Comparison of ENCODE assay signal across 9 cellular contexts in genomic region chr7:45112648-45113047, GRCh38. TPM values are rescaled to one million over a fixed set of nuclear protein-coding genes. Genes with fewer than 3 reads are reported as not detected.
DNase-seq lines count a peak whose midpoint lies in the region; ATAC-seq and TF ChIP-seq lines count a peak whose summit lies in the region.
"Had no signal": no experiment of that assay in that cellular context is flagged by ENCODE, and none has a peak within 500 bp of the region (broad histone marks: within the 10 kb centered on the region; RNA-seq: fewer than 3 reads in every experiment).

No MANE protein-coding gene starts in this region.

- H3K4me2 ChIP-seq in DOHH2 (ENCODE audit: low read length), result peak overlapping the region; percentile 71
- H3K4me2 ChIP-seq in neural progenitor cell, result peak overlapping the region; percentile 84

- peaks cover 18% of the 10 kb centered on the region for H3K4me1 Mint-ChIP-seq in neural progenitor cell

- TF ChIP-seq POLR2A in NB4 (IDR thresholded peaks at IDR 0.05; ENCODE audit: extremely low read depth, insufficient read length), result no peak

- DNase-seq in NB4 (ENCODE audit: low read depth), result no peak
- no peak for DNase-seq in dorsolateral prefrontal cortex
- no peak for DNase-seq in neural progenitor cell (ENCODE audit: low spot score)
- DNase-seq in MV-4-11 (lab: John Stamatoyannopoulos, UW), result no peak
- DNase-seq in GDM1 (lab: John Stamatoyannopoulos, UW), result no peak
- DNase-seq in NCI-H446 treated with DMSO at 0.1 percent for 48 hours (lab: John Stamatoyannopoulos, UW), result no peak

- peak overlapping the region; percentile 65 for H3K27ac Mint-ChIP-seq in neural progenitor cell

- peak overlapping the region; percentile 98 for H3K4me3 Mint-ChIP-seq in neural progenitor cell

- peaks cover 36% of the 10 kb centered on the region for H3K36me3 ChIP-seq in DOHH2 (ENCODE audit: control insufficient read depth, low read length)
- H3K36me3 ChIP-seq in neural progenitor cell, result peaks cover under 1% of the 10 kb centered on the region

- TF ChIP-seq CTCF in DOHH2 (IDR thresholded peaks at IDR 0.05; ENCODE audit: low read depth, low read length, poor library complexity, severe bottlenecking) (no peak), NB4 (IDR thresholded peaks at IDR 0.05; ENCODE audit: low read depth, low read length) (no peak), dorsolateral prefrontal cortex (IDR thresholded peaks at IDR 0.05 in 54 of 56, conservative IDR thresholded peaks at IDR 0.05 in 2 of 56; ENCODE audit: low read depth in 1 of 56, partially characterized antibody in 56 of 56) (no peak), neural progenitor cell (IDR thresholded peaks at IDR 0.05) (no peak)

- H3K9ac ChIP-seq in neural progenitor cell, result no peak overlapping the region

- no peaks in the 10 kb centered on the region for H3K9me3 Mint-ChIP-seq in neural progenitor cell

- no peaks in the 10 kb centered on the region for H3K27me3 ChIP-seq in DOHH2 (ENCODE audit: control insufficient read depth, low read length)
- H3K27me3 ChIP-seq in dorsolateral prefrontal cortex, result no peaks in the 10 kb centered on the region
- H3K27me3 ChIP-seq in neural progenitor cell, result peaks cover 44% of the 10 kb centered on the region

- peaks cover 5% of the 10 kb centered on the region for H3K36me3 Mint-ChIP-seq in neural progenitor cell

- no peaks in the 10 kb centered on the region for H3K9me3 ChIP-seq in DOHH2 (ENCODE audit: control insufficient read depth, insufficient read depth, low read length)
- H3K9me3 ChIP-seq in neural progenitor cell (ENCODE audit: low read depth), result no peaks in the 10 kb centered on the region

- H3K9me2 ChIP-seq in DOHH2 (replicated peaks; ENCODE audit: control insufficient read depth, low read length), result no peaks in the 10 kb centered on the region

- intact Hi-C loops in dorsolateral prefrontal cortex (cut with DNase I), result loop anchor here (1.0 to 10.0 kb wide), 3 partner anchors 35 to 528 kb away; partner anchors contain the start of gene TMED4 (in 1 of the 2)

- H3K27ac ChIP-seq in DOHH2 (ENCODE audit: low read depth, low read length) (no peak overlapping the region), dorsolateral prefrontal cortex (peak overlapping the region in 43 of 59 donors; percentile 77 to 100 (median 95)), neural progenitor cell (peak overlapping the region; percentile 96)

- H3K27me3 Mint-ChIP-seq in neural progenitor cell (ENCODE audit: insufficient read depth, low read depth), result peaks cover 4% of the 10 kb centered on the region

- H3K4me3 ChIP-seq in DOHH2 (ENCODE audit: low read length) (peak overlapping the region; percentile 83), NB4 (ENCODE audit: low read depth, low read length) (peak overlapping the region; percentile 95), dorsolateral prefrontal cortex (peak overlapping the region in 42 of 59 donors; percentile 62 to 100 (median 93)), neural progenitor cell (peak overlapping the region; percentile 90)

- peaks cover 44% of the 10 kb centered on the region for H3K79me2 ChIP-seq in DOHH2 (ENCODE audit: control insufficient read depth, low read length)
- peaks cover 43% of the 10 kb centered on the region for H3K79me2 ChIP-seq in neural progenitor cell (ENCODE audit: low read depth)

- ATAC-seq in HG02852 (IDR thresholded peaks at IDR 0.05; ENCODE audit: unreplicated experiment), result no peak

- H3F3A ChIP-seq in DOHH2 (ENCODE audit: control insufficient read depth, insufficient read depth) (peaks cover 12% of the 10 kb centered on the region; the same call in 1 of the 2 replicates), neural progenitor cell (ENCODE audit: low read depth) (peaks cover 10% of the 10 kb centered on the region)

- H3K4me1 ChIP-seq in DOHH2 (ENCODE audit: control insufficient read depth, low read length), result peaks cover 48% of the 10 kb centered on the region
- H3K4me1 ChIP-seq in neural progenitor cell, result peaks cover 5% of the 10 kb centered on the region

- H2AFZ ChIP-seq in neural progenitor cell (replicated peaks), result no peak overlapping the region

- H4K20me1 ChIP-seq in DOHH2 (ENCODE audit: control insufficient read depth, insufficient read depth, low read depth, low read length), result peaks cover 22% of the 10 kb centered on the region
- peaks cover 14% of the 10 kb centered on the region for H4K20me1 ChIP-seq in neural progenitor cell (ENCODE audit: low read depth)

RNA-seq across cellular contexts. Expression of gene TBRG4, which starts 1.2 kb away (rescaled TPM):
- 10 to 100 TPM; 39.3 to 66.1 (median 52.5) TPM for total RNA-seq in dorsolateral prefrontal cortex
- 32.2 and 63.7 TPM in 2 replicates for total RNA-seq in neural progenitor cell (ENCODE audit: low replicate concordance)

RNA-seq across cellular contexts. Expression of gene NACAD, which starts 23.9 kb away (rescaled TPM):
- total RNA-seq in dorsolateral prefrontal cortex (100 to 1,000 TPM in 34 of 120 experiments, 10 to 100 TPM in 86; 52.6 to 238 (median 83.3) TPM), neural progenitor cell (ENCODE audit: low replicate concordance) (0.39 and 1.5 TPM in 2 replicates)
- total RNA-seq: NCI-H460 had no signal

RNA-seq across cellular contexts. Expression of gene RAMP3, which starts 44.9 kb away (rescaled TPM):
- total RNA-seq in dorsolateral prefrontal cortex (10 to 100 TPM in 71 of 120 experiments, 1 to 10 TPM in 49; 2.2 to 25.9 (median 10.8) TPM), neural progenitor cell (ENCODE audit: low replicate concordance) (not detected in 2 replicates)
- total RNA-seq: NCI-H460 had no signal

Comparison
In these comparisons a context has a peak if more than half of its experiments do, and no peak if none do; other contexts are left out.
1. RNA of gene NACAD, which starts 23.9 kb away (total RNA-seq): 52.6 to 238 TPM in dorsolateral prefrontal cortex; 0.39 to 1.5 TPM in neural progenitor cell; every median in the first group is over 10 times any median in the second.
2. Peak in every context shown above with its lines, with median percentiles within 50 percentile points of each other: H3K4me3 ChIP-seq.